In genomic region chr6:118529756-118530155, GRCh38 we compare ENCODE assay signal across 32 cellular contexts. TPM values are rescaled to one million over a fixed set of nuclear protein-coding genes. Genes with fewer than 3 reads are reported as not detected.
"Had no signal": no experiment of that assay in that cellular context is flagged by ENCODE, and none has a peak within 500 bp of the region (broad histone marks: within the 10 kb centered on the region; RNA-seq: fewer than 3 reads in every experiment).

No MANE protein-coding gene starts in this region.

- H3K9me3 ChIP-seq: adrenal gland, MG63 had no signal

- H3K27me3 ChIP-seq: adrenal gland, MG63 had no signal

- H3K36me3 ChIP-seq: adrenal gland, MG63 had no signal

- H3K4me3 ChIP-seq: adrenal gland, MG63, SK-N-MC had no signal

- H3K9ac ChIP-seq: KMS-11 had no signal

- DNase-seq: activated B cell treated with CpG ODN at 0.5 μM for 24 hours; activated CD4-positive, alpha-beta memory T cell treated with anti-CD3 and anti-CD28 coated beads, Interleukin-2, amount 10 ng/mL, durations not matched to agents 7 days and 5 days; activated CD4-positive, alpha-beta T cell treated with anti-CD3 and anti-CD28 coated beads for 1 hour; activated CD4-positive, alpha-beta T cell treated with anti-CD3 and anti-CD28 coated beads, Interleukin-2, amount 10 ng/mL, durations not matched to agents 7 days and 5 days; activated gamma-delta T cell treated with Interleukin-2 at 50 U/mL for 16 hours; activated naive CD4-positive, alpha-beta T cell treated with anti-CD3 and anti-CD28 coated beads, Interleukin-2, amount 10 ng/mL, durations not matched to agents 7 days and 5 days; activated naive CD8-positive, alpha-beta T cell treated with anti-CD3 and anti-CD28 coated beads for 36 hours; activated T-cell treated with anti-CD3 and anti-CD28 coated beads for 4 hours; activated T-cell treated with anti-CD3 and anti-CD28 coated beads, Interleukin-2, amount 50 U/mL, for 72 hours; adrenal gland; anterior cingulate cortex; MG63; MV-4-11; NCI-H1092 treated with DMSO at 0.1 percent for 48 hours; NCI-H1417 treated with DMSO at 0.1 percent for 48 hours; NCI-H1694; NCI-H2029; NCI-H2107; NCI-H2171 treated with DMSO at 0.1 percent for 48 hours; NCI-H226; NCI-H526; NCI-H774; T-cell; T-helper 2 cell; T1000 had no signal

- ATAC-seq: activated T-cell treated with anti-CD3 and anti-CD28 coated beads, Interleukin-2, amount 50 U/mL, for 72 hours; T-cell had no signal

- H3K4me2 ChIP-seq: KMS-11 had no signal

- H3K27ac ChIP-seq: adrenal gland, KMS-11, SK-N-MC had no signal

RNA-seq across cellular contexts. Expression of gene PLN, which starts 18.3 kb away (rescaled TPM):
- total RNA-seq: activated B cell treated with CpG ODN at 0.5 μM for 24 hours; activated CD4-positive, alpha-beta memory T cell treated with anti-CD3 and anti-CD28 coated beads, Interleukin-2, amount 10 ng/mL, durations not matched to agents 7 days and 5 days; activated CD4-positive, alpha-beta T cell treated with anti-CD3 and anti-CD28 coated beads, Interleukin-2, amount 10 ng/mL, durations not matched to agents 7 days and 5 days; activated CD8-positive, alpha-beta memory T cell treated with anti-CD3 and anti-CD28 coated beads for 36 hours; activated naive CD8-positive, alpha-beta T cell treated with anti-CD3 and anti-CD28 coated beads for 36 hours; activated T-cell treated with anti-CD3 and anti-CD28 coated beads, Interleukin-2, amount 50 U/mL, for 72 hours; activated T-helper 2 cell treated with anti-CD3 and anti-CD28 coated beads, Interferon-gamma antibody, Interleukin-2, Interleukin-4, amounts not matched to agents 10 μg/mL and 5 μg/mL and 100 μg/mL, durations not matched to agents 14 hours and 24 hours and 36 hours; NCI-H460; OCI-LY7; RPMI7951 had no signal
